In the genomic region with DNA sequence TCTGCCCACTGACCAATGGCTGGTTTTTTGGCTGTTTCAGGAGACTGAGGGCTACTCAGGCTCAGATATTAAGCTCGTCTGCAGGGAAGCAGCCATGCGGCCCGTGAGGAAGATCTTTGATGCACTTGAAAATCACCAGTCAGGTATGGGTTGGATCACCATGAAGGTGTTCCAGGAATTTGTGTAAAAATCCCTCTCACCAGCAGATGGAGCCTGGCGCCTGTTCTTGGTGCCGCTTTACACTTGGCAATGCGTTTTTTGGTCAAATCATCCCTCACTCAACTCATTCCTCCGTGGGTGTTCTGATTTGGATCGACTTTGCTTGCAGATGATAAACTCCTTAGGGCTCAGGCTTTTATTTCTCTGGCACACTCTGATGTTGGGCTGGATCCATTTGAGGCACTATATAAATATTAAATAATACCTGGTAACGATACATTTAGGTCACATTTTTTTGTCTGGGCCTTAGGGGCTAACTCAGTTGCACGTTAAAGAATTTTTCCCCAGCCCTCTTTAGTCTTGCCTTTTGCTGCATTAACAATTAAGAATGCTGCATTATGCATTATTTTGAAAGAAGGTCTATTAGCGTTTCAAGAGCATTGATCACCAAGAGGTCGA, we compare ENCODE assay signal across 8 cellular contexts. TPM values are rescaled to one million over a fixed set of nuclear protein-coding genes. Genes with fewer than 3 reads are reported as not detected.
A peak's percentile ranks its signal among the peaks of the same experiment; 100 is the strongest.
DNase-seq lines count a peak whose midpoint lies in the region; ATAC-seq and TF ChIP-seq lines count a peak whose summit lies in the region.

No MANE protein-coding gene starts in this region.

- H3K4me3 ChIP-seq in GM12875 (ENCODE audit: low read depth, low read length) (no peak overlapping the region), NB4 (ENCODE audit: low read depth, low read length) (no peak overlapping the region), body of pancreas (no peak overlapping the region)

- no peaks in the 10 kb centered on the region for H3K9me3 ChIP-seq in body of pancreas

- no peaks in the 10 kb centered on the region for H3K27me3 ChIP-seq in body of pancreas

- no peaks in the 10 kb centered on the region for H3K4me1 ChIP-seq in body of pancreas

- DNase-seq in NB4 (ENCODE audit: low read depth), result peak; percentile 41
- DNase-seq in UCSD-AML1 (lab: John Stamatoyannopoulos, UW; ENCODE audit: unreplicated experiment), result peak; percentile 37
- peak; percentile 56 to 72 (median 64) for DNase-seq in body of pancreas
- peak; percentile 79 for DNase-seq in iPS-NIHi7 (ENCODE audit: extremely low spot score)
- DNase-seq in stimulated activated CD4-positive, alpha-beta T cell treated with anti-CD3 and anti-CD28 coated beads, Interleukin-15, amount 100 ng/mL, for 48 hours (ENCODE audit: low read depth in 2 of 2), result peak; percentile 30 to 53

- H3K36me3 ChIP-seq in body of pancreas (replicated peaks in 1 of 2; ENCODE audit: insufficient read depth in 1 of 2, low read depth in 2 of 2), result no peaks in the 10 kb centered on the region

- intact Hi-C loops in body of pancreas (cut with DNase I), result loop anchor here (5.0 kb wide), 1 partner anchor 107 kb away; no protein-coding TSS in a partner anchor

- H3K27ac ChIP-seq in body of pancreas, result no peak overlapping the region

- peak; percentile 81 for ATAC-seq in body of pancreas
- no peak for ATAC-seq in GM21526 (IDR thresholded peaks at IDR 0.05; ENCODE audit: low FRiP score, unreplicated experiment)
- no peak for ATAC-seq in HG02642 (IDR thresholded peaks at IDR 0.05; ENCODE audit: poor library complexity, unreplicated experiment)

- TF ChIP-seq POLR2A in NB4 (IDR thresholded peaks at IDR 0.05; ENCODE audit: extremely low read depth, insufficient read length), result no peak
- TF ChIP-seq POLR2A in body of pancreas (IDR thresholded peaks at IDR 0.05), result no peak

- 20 to 28% methylated on average over 11 to 12 of the region's 12 CpGs for WGBS in body of pancreas, 2 donors

- TF ChIP-seq CTCF in GM12875 (IDR thresholded peaks at IDR 0.05; ENCODE audit: borderline replicate concordance, insufficient read depth, low read depth, low read length) (peak; percentile 65; the same call in 1 of the 2 replicates), NB4 (IDR thresholded peaks at IDR 0.05; ENCODE audit: low read depth, low read length) (peak; percentile 52), body of pancreas (IDR thresholded peaks at IDR 0.05) (peak; percentile 60 to 82 (median 77))

RNA-seq across cellular contexts. Expression of a gene that starts 50.0 kb away (rescaled TPM):
- 10 to 100 TPM; 22.8 to 24.1 TPM for total RNA-seq in body of pancreas
